ENCODE assay signal across 19 cellular contexts in the genomic region with DNA sequence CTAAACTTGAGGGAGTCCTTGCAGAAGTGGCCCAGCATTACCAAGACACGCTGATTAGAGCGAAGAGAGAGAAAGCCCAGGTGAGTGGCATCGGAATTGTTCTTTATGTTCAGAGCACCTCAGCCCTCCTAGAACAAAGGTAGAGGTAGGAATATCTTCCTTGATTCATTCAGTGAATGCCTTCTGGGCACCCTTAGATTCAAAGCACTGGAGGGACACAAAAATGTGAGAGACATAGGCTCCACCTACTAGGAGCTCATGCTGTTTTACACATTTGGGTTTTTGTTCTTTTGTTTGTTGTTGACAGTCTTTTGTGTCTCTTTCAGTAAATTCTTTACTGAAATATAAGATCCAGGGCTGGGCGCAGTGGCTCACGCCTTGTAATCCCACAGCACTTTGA.
DNase-seq lines count a peak whose midpoint lies in the region; FAIRE-seq and TF ChIP-seq lines count a peak whose summit lies in the region.
"Had no signal": no experiment of that assay in that cellular context is flagged by ENCODE, and none has a peak within 500 bp of the region (broad histone marks: within the 10 kb centered on the region; RNA-seq: fewer than 3 reads in every experiment).

No MANE protein-coding gene starts in this region.

- no peak overlapping the region for H2AK5ac ChIP-seq in H1 (ENCODE audit: low read depth, low read length)

- 91% methylated on average over 5 of the region's 5 CpGs; no CpG with 5 or more reads in 1 of the 2 experiments for WGBS in H1 (ENCODE audit: extremely low coverage in 1 of 2, insufficient coverage in 1 of 2, insufficient read length in 1 of 2, insufficient replicate concordance in 2 of 2, low coverage in 1 of 2, low lambda C conversion rate in 2 of 2, missing lambda C conversion rate in 1 of 2), 2 experiments

- no peak overlapping the region for H4K8ac ChIP-seq in H1 (ENCODE audit: extremely low read depth, insufficient read depth, low read length)

- H3K4me3 ChIP-seq in HUES6 (ENCODE audit: low read depth, low read length) (no peak overlapping the region), H1 (ENCODE audit: extremely low read depth in 1 of 4, insufficient read depth in 2 of 4, low read depth in 3 of 4, low read length in 4 of 4) (no peak overlapping the region)
- H3K4me3 ChIP-seq: A549, GM23248 had no signal

- TF ChIP-seq POLR2A in H1 (IDR thresholded peaks at IDR 0.05; ENCODE audit: control extremely low read depth in 1 of 2, low read depth in 2 of 2, low read length in 2 of 2) = no peak
- no peak for TF ChIP-seq POLR2A in GM12891 (IDR thresholded peaks at IDR 0.05; ENCODE audit: low read depth, low read length)

- H3K27me3 ChIP-seq in HUES6 (ENCODE audit: control insufficient read depth, insufficient read depth, low read length) = no peaks in the 10 kb centered on the region
- H3K27me3 ChIP-seq in H1 (replicated peaks in 1 of 4; ENCODE audit: control insufficient read depth in 3 of 4, extremely low read depth in 1 of 4, insufficient read depth in 3 of 4, low read length in 3 of 4) = no peaks in the 10 kb centered on the region

- no peak overlapping the region for H2BK15ac ChIP-seq in H1 (ENCODE audit: low read length)

- H3K36me3 Mint-ChIP-seq in activated naive CD4-positive, alpha-beta T cell treated with anti-CD3 and anti-CD28 coated beads for 36 hours (ENCODE audit: low read depth) = peaks cover 44% of the 10 kb centered on the region

- no peak overlapping the region for H3K4me2 ChIP-seq in H1 (ENCODE audit: insufficient read depth in 1 of 2, low read depth in 2 of 2, low read length in 2 of 2)
- H3K4me2 ChIP-seq: A549 had no signal

- no peaks in the 10 kb centered on the region for H3K27me3 Mint-ChIP-seq in activated naive CD4-positive, alpha-beta T cell treated with anti-CD3 and anti-CD28 coated beads for 36 hours (ENCODE audit: low read depth)
- H3K27me3 Mint-ChIP-seq: CD4-positive, alpha-beta T cell had no signal

- no peak overlapping the region for H3K23ac ChIP-seq in H1 (ENCODE audit: insufficient read length)

- H2BK20ac ChIP-seq in H1 (ENCODE audit: low read length) = no peak overlapping the region

- H2BK5ac ChIP-seq in H1 (ENCODE audit: low read depth, low read length) = no peak overlapping the region

- H3K4ac ChIP-seq in H1 (replicated peaks; ENCODE audit: insufficient read length, low read depth, low read length) = no peak overlapping the region

- H4K5ac ChIP-seq in H1 (ENCODE audit: insufficient read length, low read depth, low read length) = no peak overlapping the region

- no peaks in the 10 kb centered on the region for H3K79me1 ChIP-seq in H1 (ENCODE audit: low read depth, low read length)

- no peak overlapping the region for H4K91ac ChIP-seq in H1 (replicated peaks; ENCODE audit: insufficient read length, low read length)

- no peaks in the 10 kb centered on the region; the same call in 1 of the 2 replicates for H3K23me2 ChIP-seq in H1 (ENCODE audit: low read depth, low read length)

- CTCF ChIA-PET in H1 (lab: Charles Lee; ENCODE audit: partially characterized antibody) = interaction anchor here (0.6 to 1.3 kb wide), 3 partner anchors 10 to 136 kb away, joined by 3 to 8 read pairs (median 4); no protein-coding TSS in a partner anchor
- CTCF ChIA-PET in activated naive CD4-positive, alpha-beta T cell treated with anti-CD3 and anti-CD28 coated beads for 36 hours (lab: Charles Lee) = interaction anchor here (0.7 to 2.1 kb wide), 4 partner anchors 17 to 136 kb away, joined by 3 to 7 read pairs (median 4); no protein-coding TSS in a partner anchor

- peak overlapping the region; percentile 51 for H3K27ac ChIP-seq in HUES6 (ENCODE audit: low read depth, low read length)
- no peak overlapping the region for H3K27ac ChIP-seq in H1 (ENCODE audit: low read depth, low read length)
- H3K27ac ChIP-seq: 22Rv1, A549, C4-2B, GM23248 had no signal

- DNase-seq in ELF-1 (ENCODE audit: low read depth, low spot score) = peak; percentile 57
- DNase-seq in H1 (ENCODE audit: low read depth in 1 of 2, low spot score in 2 of 2) = peak in 1 of 2 experiments; percentile 3
- peak; percentile 16 for DNase-seq in iPS-NIHi7 (ENCODE audit: extremely low spot score)
- no peak for DNase-seq in stimulated activated CD4-positive, alpha-beta T cell treated with anti-CD3 and anti-CD28 coated beads, Interleukin-4, amount 100 ng/mL, for 24 hours
- DNase-seq in GDM1 (lab: John Stamatoyannopoulos, UW) = no peak
- no peak for DNase-seq in activated naive CD4-positive, alpha-beta T cell treated with anti-CD3 and anti-CD28 coated beads for 36 hours
- no peak for DNase-seq in GM12891 (ENCODE audit: insufficient read length, low spot score)
- DNase-seq: AML-193; Caco-2; CD4-positive, alpha-beta T cell; GF-D8; GM23248; H7 had no signal

- TF ChIP-seq RAD21 in H1 (IDR thresholded peaks at IDR 0.05 in 1 of 2, conservative IDR thresholded peaks at IDR 0.05 in 1 of 2; ENCODE audit: low read depth in 2 of 2, low read length in 2 of 2) = no peak

- no peak overlapping the region for H3K4me3 Mint-ChIP-seq in activated naive CD4-positive, alpha-beta T cell treated with anti-CD3 and anti-CD28 coated beads for 36 hours
- H3K4me3 Mint-ChIP-seq: CD4-positive, alpha-beta T cell had no signal

- H3K4me1 ChIP-seq in HUES6 (ENCODE audit: control insufficient read depth, insufficient read depth, low read length) (peaks cover 10% of the 10 kb centered on the region), H1 (replicated peaks in 1 of 4; ENCODE audit: control insufficient read depth in 3 of 4, insufficient read depth in 4 of 4, low read length in 3 of 4) (peaks cover 0 to 5% (median 1%) of the 10 kb centered on the region in 4 experiments; a peak in 4 of 7 replicates)
- H3K4me1 ChIP-seq: A549, Caco-2 had no signal

- H3K27ac Mint-ChIP-seq in activated naive CD4-positive, alpha-beta T cell treated with anti-CD3 and anti-CD28 coated beads for 36 hours = no peak overlapping the region
- H3K27ac Mint-ChIP-seq: CD4-positive, alpha-beta T cell had no signal

- no peak overlapping the region for H2AFZ ChIP-seq in H1 (ENCODE audit: low read length)
- H2AFZ ChIP-seq: GM23248 had no signal

- no peak overlapping the region for H2BK12ac ChIP-seq in H1 (ENCODE audit: low read depth, low read length)

- intact Hi-C loops in activated naive CD4-positive, alpha-beta T cell treated with anti-CD3 and anti-CD28 coated beads for 36 hours (cut with micrococcal nuclease) = no loop called here

- H3K4me1 Mint-ChIP-seq in activated naive CD4-positive, alpha-beta T cell treated with anti-CD3 and anti-CD28 coated beads for 36 hours (ENCODE audit: low read depth) = peaks cover 9% of the 10 kb centered on the region

- no peaks in the 10 kb centered on the region for H4K20me1 ChIP-seq in H1 (replicated peaks in 1 of 2; ENCODE audit: control insufficient read depth in 1 of 2, insufficient read depth in 2 of 2, low read length in 2 of 2)

- no peaks in the 10 kb centered on the region for H3K9me3 ChIP-seq in HUES6 (ENCODE audit: control insufficient read depth, insufficient read depth, low read depth, low read length)
- no peaks in the 10 kb centered on the region; a peak in 1 of 4 replicates for H3K9me3 ChIP-seq in H1 (ENCODE audit: insufficient read depth in 2 of 2, low read depth in 1 of 2, low read length in 1 of 2)
- H3K9me3 ChIP-seq: A549, Caco-2 had no signal

- no peak for TF ChIP-seq CTCF in H1 (IDR thresholded peaks at IDR 0.05; ENCODE audit: control extremely low read depth in 1 of 3, insufficient read depth in 1 of 3, low read depth in 1 of 3, low read length in 3 of 3)

- no peak for TF ChIP-seq EP300 in H1 (IDR thresholded peaks at IDR 0.05; ENCODE audit: borderline replicate concordance in 1 of 2, low read depth in 2 of 2, low read length in 2 of 2)

- H2BK120ac ChIP-seq in H1 (replicated peaks; ENCODE audit: low read depth, low read length) = no peak overlapping the region

- H3K56ac ChIP-seq in H1 (replicated peaks; ENCODE audit: insufficient read length, low read depth, low read length) = no peak overlapping the region

- FAIRE-seq in H1 (lab: Jason Lieb, UNC) (peak; percentile 24), GM12891 (lab: Jason Lieb, UNC) (no peak)
- FAIRE-seq: A549, D721Med, HTR-8/SVneo had no signal

- H3K36me3 ChIP-seq in HUES6 (ENCODE audit: control insufficient read depth, insufficient read depth, low read length) (peaks cover 71% of the 10 kb centered on the region), H1 (ENCODE audit: control insufficient read depth in 2 of 4, insufficient read depth in 4 of 4, low read length in 3 of 4) (peaks cover 6 to 47% (median 22%) of the 10 kb centered on the region in 4 experiments)

- POLR2A ChIA-PET in H1 (lab: Charles Lee; ENCODE audit: partially characterized antibody) = interaction anchor here (1.0 to 1.2 kb wide), 2 partner anchors 12 to 16 kb away, joined by 3 read pairs; no protein-coding TSS in a partner anchor

- no peaks in the 10 kb centered on the region for H3K79me2 ChIP-seq in H1 (ENCODE audit: control insufficient read depth in 1 of 2, insufficient read depth in 2 of 2, low read length in 2 of 2)

- no peak overlapping the region for H3K14ac ChIP-seq in H1 (ENCODE audit: insufficient read length)

- no peak overlapping the region for H3K18ac ChIP-seq in H1 (ENCODE audit: extremely low read depth, low read length)

- no peak overlapping the region for H3K9ac ChIP-seq in HUES6 (ENCODE audit: low read length)
- H3K9ac ChIP-seq in H1 (replicated peaks in 1 of 4; ENCODE audit: extremely low read depth in 1 of 4, low read depth in 3 of 4, low read length in 3 of 4) = no peak overlapping the region
- H3K9ac ChIP-seq: GM23248 had no signal

- no peaks in the 10 kb centered on the region for H3K9me3 Mint-ChIP-seq in activated naive CD4-positive, alpha-beta T cell treated with anti-CD3 and anti-CD28 coated beads for 36 hours
- H3K9me3 Mint-ChIP-seq: CD4-positive, alpha-beta T cell had no signal

TF ChIP-seq in H1, 55 proteins besides CTCF, POLR2A, EP300 and RAD21 (continues in another document):
- no peak for TF ChIP-seq SP4 (IDR thresholded peaks at IDR 0.05; ENCODE audit: low read length)
- no peak for TF ChIP-seq RBBP5 (IDR thresholded peaks at IDR 0.05; ENCODE audit: borderline replicate concordance, low read depth, low read length)
- no peak for TF ChIP-seq YY1 (IDR thresholded peaks at IDR 0.05; ENCODE audit: low read depth, low read length)
- no peak for TF ChIP-seq RFX5 (IDR thresholded peaks at IDR 0.05; ENCODE audit: borderline replicate concordance, low read depth, low read length)
- no peak for TF ChIP-seq CBX8 (IDR thresholded peaks at IDR 0.05; ENCODE audit: borderline replicate concordance, low read depth, low read length)
- no peak for TF ChIP-seq CHD1 (IDR thresholded peaks at IDR 0.05; ENCODE audit: low read depth, low read length)

TF ChIP-seq in GM12891, 5 proteins besides CTCF, POLR2A, EP300 and RAD21:
- TF ChIP-seq PAX5 (IDR thresholded peaks at IDR 0.05; ENCODE audit: insufficient read depth, low read length, severe bottlenecking) (no peak), SPI1 (IDR thresholded peaks at IDR 0.05; ENCODE audit: low read depth, low read length) (no peak), POLR2AphosphoS5 (IDR thresholded peaks at IDR 0.05; ENCODE audit: low read depth, low read length) (no peak), POU2F2 (IDR thresholded peaks at IDR 0.05; ENCODE audit: low read depth, low read length) (no peak), TAF1 (IDR thresholded peaks at IDR 0.05; ENCODE audit: low read depth, low read length) (no peak)

Comparison
In these comparisons a context has a peak if more than half of its experiments do, and no peak if none do; other contexts are left out.
1. DNase-seq: peak in ELF-1 (single experiment) and iPS-NIHi7 (single experiment); none in stimulated activated CD4-positive, alpha-beta T cell treated with anti-CD3 and anti-CD28 coated beads, Interleukin-4, amount 100 ng/mL, for 24 hours (single experiment), GDM1 (single experiment), activated naive CD4-positive, alpha-beta T cell treated with anti-CD3 and anti-CD28 coated beads for 36 hours (single experiment) and GM12891 (single experiment).